Comparison of ENCODE assay signal across 13 cellular contexts in the genomic region with DNA sequence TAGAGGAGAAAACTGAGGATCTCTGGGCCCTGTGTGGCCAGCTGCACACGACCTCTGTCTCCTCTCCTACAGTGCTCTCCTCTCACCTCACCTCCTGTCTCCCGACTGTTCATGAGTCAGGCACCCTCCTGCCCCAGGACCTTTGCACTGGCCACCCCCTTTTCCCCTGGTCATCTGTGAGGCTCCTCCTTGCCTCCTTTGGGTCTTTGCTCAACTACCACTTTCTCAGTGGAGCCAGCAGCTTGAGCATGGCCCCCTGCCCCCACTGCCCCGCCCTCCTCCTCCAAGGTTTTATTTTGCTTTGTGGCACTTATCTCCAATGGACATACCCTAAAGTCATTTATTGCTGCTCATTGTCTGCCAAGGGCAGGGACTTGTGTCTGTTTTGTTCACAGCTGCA.
DNase-seq lines count a peak whose midpoint lies in the region; ATAC-seq and TF ChIP-seq lines count a peak whose summit lies in the region.
"Had no signal": no experiment of that assay in that cellular context is flagged by ENCODE, and none has a peak within 500 bp of the region (broad histone marks: within the 10 kb centered on the region; RNA-seq: fewer than 3 reads in every experiment).

No MANE protein-coding gene starts in this region.

- peaks cover 21% of the 10 kb centered on the region for H3K36me3 Mint-ChIP-seq in osteocyte (ENCODE audit: unreplicated experiment)
- H3K36me3 Mint-ChIP-seq in type B pancreatic cell = no peaks in the 10 kb centered on the region
- H3K36me3 Mint-ChIP-seq: CD8-positive, alpha-beta T cell had no signal

- no peaks in the 10 kb centered on the region for H3K9me3 Mint-ChIP-seq in osteocyte (ENCODE audit: unreplicated experiment)
- no peaks in the 10 kb centered on the region for H3K9me3 Mint-ChIP-seq in type B pancreatic cell
- H3K9me3 Mint-ChIP-seq: CD8-positive, alpha-beta T cell had no signal

- H3K27me3 ChIP-seq in OCI-LY3 (ENCODE audit: low read depth, low read length) = no peaks in the 10 kb centered on the region
- no peaks in the 10 kb centered on the region for H3K27me3 ChIP-seq in RWPE2 (ENCODE audit: insufficient read depth, poor library complexity, severe bottlenecking)
- H3K27me3 ChIP-seq in transverse colon = no peaks in the 10 kb centered on the region

- TF ChIP-seq EP300 in transverse colon (IDR thresholded peaks at IDR 0.05; ENCODE audit: low read depth) = no peak

- DNase-seq in RWPE2 (ENCODE audit: low spot score) (peak; percentile 22), osteocyte (ENCODE audit: extremely low spot score, unreplicated experiment) (no peak), transverse colon (peak; percentile 73), type B pancreatic cell (ENCODE audit: extremely low spot score, unreplicated experiment) (no peak), COLO668 (lab: John Stamatoyannopoulos, UW; ENCODE audit: unreplicated experiment) (no peak)
- DNase-seq: Caco-2; CD8-positive, alpha-beta T cell; DND-41; GDM1 had no signal

- H3K4me3 Mint-ChIP-seq in osteocyte (ENCODE audit: unreplicated experiment) = no peak overlapping the region
- no peak overlapping the region for H3K4me3 Mint-ChIP-seq in type B pancreatic cell
- H3K4me3 Mint-ChIP-seq: CD14-positive monocyte; CD8-positive, alpha-beta T cell had no signal

- ATAC-seq in RWPE2 (ENCODE audit: low read depth) (no peak), GM18519 (IDR thresholded peaks at IDR 0.05; ENCODE audit: low FRiP score, unreplicated experiment) (no peak)
- ATAC-seq: A549; CD8-positive, alpha-beta T cell had no signal

- peaks cover 75% of the 10 kb centered on the region for H3K79me2 ChIP-seq in OCI-LY3 (ENCODE audit: low read length)

- H4K20me1 ChIP-seq in OCI-LY3 (ENCODE audit: insufficient read depth, low read length) = no peaks in the 10 kb centered on the region

- no peak overlapping the region for H3K4me3 ChIP-seq in OCI-LY3 (ENCODE audit: low read length)
- H3K4me3 ChIP-seq in RWPE2 (ENCODE audit: severe bottlenecking) = no peak overlapping the region
- H3K4me3 ChIP-seq in transverse colon = no peak overlapping the region
- H3K4me3 ChIP-seq: A549 had no signal

- H3K36me3 ChIP-seq in OCI-LY3 (replicated peaks; ENCODE audit: low read depth, low read length) (peaks cover 32% of the 10 kb centered on the region), RWPE2 (ENCODE audit: low read depth) (no peaks in the 10 kb centered on the region), transverse colon (no peaks in the 10 kb centered on the region)

- H3K27ac Mint-ChIP-seq in osteocyte (ENCODE audit: unreplicated experiment) (peak overlapping the region; percentile 23), type B pancreatic cell (no peak overlapping the region)
- H3K27ac Mint-ChIP-seq: CD8-positive, alpha-beta T cell had no signal

- H3K4me1 Mint-ChIP-seq in osteocyte (ENCODE audit: unreplicated experiment) (peaks cover 28% of the 10 kb centered on the region), type B pancreatic cell (ENCODE audit: unreplicated experiment) (peaks cover 9% of the 10 kb centered on the region)

- no peak overlapping the region for H2AFZ ChIP-seq in OCI-LY3 (ENCODE audit: low read depth, low read length)

- H3K9ac ChIP-seq in OCI-LY3 (ENCODE audit: low read length) = no peak overlapping the region

- no peak for TF ChIP-seq POLR2A in transverse colon (IDR thresholded peaks at IDR 0.05)

- no peak overlapping the region for H3K4me2 ChIP-seq in OCI-LY3 (ENCODE audit: low read length)
- H3K4me2 ChIP-seq: A549 had no signal

- intact Hi-C loops in transverse colon (cut with DNase I; ENCODE audit: low total_unique reads) = no loop called here

- TF ChIP-seq CTCF in OCI-LY3 (IDR thresholded peaks at IDR 0.05; ENCODE audit: low read depth, low read length) (no peak), RWPE2 (IDR thresholded peaks at IDR 0.05; ENCODE audit: poor library complexity, severe bottlenecking) (no peak), osteocyte (IDR thresholded peaks at IDR 0.05) (no peak), transverse colon (IDR thresholded peaks at IDR 0.05) (no peak), type B pancreatic cell (conservative IDR thresholded peaks at IDR 0.05) (no peak)

- no peaks in the 10 kb centered on the region for H3K27me3 Mint-ChIP-seq in osteocyte (ENCODE audit: unreplicated experiment)
- H3K27me3 Mint-ChIP-seq in type B pancreatic cell = peaks cover 7% of the 10 kb centered on the region

- no peaks in the 10 kb centered on the region for H3K9me3 ChIP-seq in OCI-LY3 (ENCODE audit: insufficient read depth, low read length)
- H3K9me3 ChIP-seq in RWPE2 (ENCODE audit: severe bottlenecking) = no peaks in the 10 kb centered on the region
- no peaks in the 10 kb centered on the region for H3K9me3 ChIP-seq in transverse colon
- H3K9me3 ChIP-seq: A549, Caco-2 had no signal

- in situ Hi-C loops in transverse colon (cut with MboI; ENCODE audit: low pct_ligation_motif_present in 1 of 4, low pct_unique_long_range_greater_than_20kb in 1 of 4, low sequenced_read_pairs in 3 of 4) = no loop called here

- H3K27ac ChIP-seq in OCI-LY3 (ENCODE audit: low read length) (peak overlapping the region; percentile 97), RWPE2 (ENCODE audit: poor library complexity, severe bottlenecking) (no peak overlapping the region), transverse colon (no peak overlapping the region)
- H3K27ac ChIP-seq: A549 had no signal

- H3K4me1 ChIP-seq in OCI-LY3 (ENCODE audit: low read length) = peaks cover 76% of the 10 kb centered on the region
- H3K4me1 ChIP-seq in RWPE2 (ENCODE audit: insufficient read depth, poor library complexity, severe bottlenecking) = no peaks in the 10 kb centered on the region
- H3K4me1 ChIP-seq in transverse colon = peaks cover 7 to 54% (median 20%) of the 10 kb centered on the region in 4 donors
- H3K4me1 ChIP-seq: A549, Caco-2 had no signal

- 68 to 76% methylated on average over 2 to 3 of the region's 3 CpGs for WGBS in transverse colon (ENCODE audit: low coverage in 1 of 2), 2 donors

Comparison
In these comparisons a context has a peak if more than half of its experiments do, and no peak if none do; other contexts are left out.
1. DNase-seq: peak in RWPE2 (single experiment) and transverse colon (single experiment); none in osteocyte (single experiment), type B pancreatic cell (single experiment) and COLO668 (single experiment).